In genomic region chr1:154182342-154183044, GRCh38 we compare ENCODE assay signal across 8 cellular contexts. TPM values are rescaled to one million over a fixed set of nuclear protein-coding genes. Genes with fewer than 3 reads are reported as not detected.
DNase-seq lines count a peak whose midpoint lies in the region; ATAC-seq lines count a peak whose summit lies in the region.

No MANE protein-coding gene starts in this region.

- DNase-seq in NCI-H2171 treated with DMSO at 0.1 percent for 48 hours (lab: John Stamatoyannopoulos, UW) (peak; percentile 45), NCI-H2171 (lab: John Stamatoyannopoulos, UW) (no peak), NCI-H460 (ENCODE audit: extremely low read depth, low read depth) (peak; percentile 48), ecto neural progenitor cell (ENCODE audit: low spot score) (peak; percentile 68), lung microvascular endothelial cell (ENCODE audit: low read depth in 2 of 2) (peak; percentile 76 to 82)
- peak; percentile 85 to 88 for DNase-seq in activated CD4-positive, alpha-beta T cell treated with anti-CD3 and anti-CD28 coated beads, Interleukin-2, amount 50 U/mL, for 48 hours
- peak; percentile 61 to 79 (median 74) for DNase-seq in stimulated activated CD4-positive, alpha-beta T cell treated with anti-CD3 and anti-CD28 coated beads, TNF-alpha, amount 100 ng/mL, for 48 hours (ENCODE audit: low read depth in 3 of 3)

- ATAC-seq in HG02885 (IDR thresholded peaks at IDR 0.05; ENCODE audit: poor library complexity, unreplicated experiment) = peak; percentile 64

RNA-seq across cellular contexts. Expression of gene TPM3, which starts 9.4 kb away (rescaled TPM):
- 476 and 501 TPM in 2 replicates for total RNA-seq in NCI-H460 (2014; rRNA removed; shearing (Covaris generic))
- polyA plus RNA-seq in NCI-H460 (2014; cell fraction: nucleus; rRNA removed) = 577 and 596 TPM in 2 replicates
- total RNA-seq in lung microvascular endothelial cell = 297 and 300 TPM in 2 replicates

RNA-seq across cellular contexts. Expression of gene CFAP141, which starts 23.6 kb away (rescaled TPM):
- total RNA-seq in NCI-H460 (2014; rRNA removed; shearing (Covaris generic)) = not detected in 2 replicates
- polyA plus RNA-seq in NCI-H460 (2014; cell fraction: nucleus; rRNA removed) = not detected in 2 replicates
- not detected in 2 replicates for total RNA-seq in lung microvascular endothelial cell

RNA-seq across cellular contexts. Expression of gene NUP210L, which starts 27.6 kb away (rescaled TPM):
- total RNA-seq in NCI-H460 (2014; rRNA removed; shearing (Covaris generic)) = 0.02 TPM in 1 of 2 replicates, not detected in the other
- polyA plus RNA-seq in NCI-H460 (2014; cell fraction: nucleus; rRNA removed) = not detected in 2 replicates
- under 0.01 and 0.20 TPM in 2 replicates for total RNA-seq in lung microvascular endothelial cell

RNA-seq across cellular contexts. Expression of gene UBAP2L, which starts 38.3 kb away (rescaled TPM):
- 80.7 and 95.5 TPM in 2 replicates for total RNA-seq in NCI-H460 (2014; rRNA removed; shearing (Covaris generic))
- polyA plus RNA-seq in NCI-H460 (2014; cell fraction: nucleus; rRNA removed) = 143 and 179 TPM in 2 replicates
- total RNA-seq in lung microvascular endothelial cell = 30.1 and 34.3 TPM in 2 replicates
